Comparison of ENCODE assay signal across 30 cellular contexts in genomic region chr11:46337626-46338345, GRCh38. TPM values are rescaled to one million over a fixed set of nuclear protein-coding genes. Genes with fewer than 3 reads are reported as not detected.
DNase-seq lines count a peak whose midpoint lies in the region; ATAC-seq, FAIRE-seq and TF ChIP-seq lines count a peak whose summit lies in the region.
"Had no signal": no experiment of that assay in that cellular context is flagged by ENCODE, and none has a peak within 500 bp of the region (broad histone marks: within the 10 kb centered on the region; RNA-seq: fewer than 3 reads in every experiment).

No MANE protein-coding gene starts in this region.

- POLR2A ChIA-PET in K562 (lab: Yijun Ruan, JAX) = interaction anchor here (1.1 kb wide), 1 partner anchor 89 kb away, joined by 3 read pairs; no protein-coding TSS in a partner anchor

- intact Hi-C loops in activated naive CD4-positive, alpha-beta T cell treated with anti-CD3 and anti-CD28 coated beads for 36 hours (cut with micrococcal nuclease) = no loop called here
- intact Hi-C loops in K562 (cut with micrococcal nuclease) = no loop called here

- H3K4me1 ChIP-seq in K562 (replicated peaks in 1 of 2; ENCODE audit: control insufficient read depth in 2 of 2, insufficient read depth in 2 of 2, low read length in 2 of 2) = peaks cover 16 to 33% of the 10 kb centered on the region in 2 experiments
- H3K4me1 ChIP-seq in subcutaneous abdominal adipose tissue (ENCODE audit: control insufficient read depth in 5 of 5, insufficient read depth in 5 of 5, low read length in 5 of 5) = peaks cover 8 to 73% (median 60%) of the 10 kb centered on the region in 5 donors

- no peak overlapping the region for H3K4me3 Mint-ChIP-seq in activated naive CD4-positive, alpha-beta T cell treated with anti-CD3 and anti-CD28 coated beads for 36 hours
- H3K4me3 Mint-ChIP-seq in glutamatergic neuron (ENCODE audit: unreplicated experiment) = no peak overlapping the region
- H3K4me3 Mint-ChIP-seq: activated CD4-positive, alpha-beta memory T cell treated with anti-CD3 and anti-CD28 coated beads, Interleukin-2, amount 10 ng/mL, durations not matched to agents 7 days and 5 days; B cell; natural killer cell; stimulated activated naive CD8-positive, alpha-beta T cell treated with anti-CD3 and anti-CD28 coated beads, Interleukin-15, amount 100 ng/mL, for 72 hours had no signal

- no peaks in the 10 kb centered on the region for H3K36me3 Mint-ChIP-seq in activated naive CD4-positive, alpha-beta T cell treated with anti-CD3 and anti-CD28 coated beads for 36 hours (ENCODE audit: low read depth)
- no peaks in the 10 kb centered on the region for H3K36me3 Mint-ChIP-seq in glutamatergic neuron (ENCODE audit: unreplicated experiment)
- H3K36me3 Mint-ChIP-seq: immature natural killer cell, natural killer cell had no signal

- H3K9me3 ChIP-seq in K562 (replicated peaks; ENCODE audit: control insufficient read depth, insufficient read depth, low read depth, low read length) (no peaks in the 10 kb centered on the region), subcutaneous abdominal adipose tissue (ENCODE audit: control insufficient read depth in 5 of 5, low read length in 5 of 5) (no peaks in the 10 kb centered on the region)
- H3K9me3 ChIP-seq: sigmoid colon, tibial artery had no signal

- no peak for FAIRE-seq in K562 (lab: Jason Lieb, UNC)
- FAIRE-seq: GM12878 had no signal

- H3K4me2 ChIP-seq in K562 (ENCODE audit: insufficient read depth, low read length) = no peak overlapping the region

- TF ChIP-seq CTCF in NB4 (IDR thresholded peaks at IDR 0.05; ENCODE audit: low read depth, low read length) = no peak
- no peak for TF ChIP-seq CTCF in K562 (IDR thresholded peaks at IDR 0.05 in 2 of 3, conservative IDR thresholded peaks at IDR 0.05 in 1 of 3; ENCODE audit: insufficient read depth in 2 of 3, low read depth in 1 of 3, low read length in 3 of 3)
- no peak for TF ChIP-seq CTCF in glutamatergic neuron (IDR thresholded peaks at IDR 0.05; ENCODE audit: partially characterized antibody, unreplicated experiment)

- H4K20me1 ChIP-seq in K562 (replicated peaks; ENCODE audit: control insufficient read depth, insufficient read depth, low read length) = no peaks in the 10 kb centered on the region

- no peak for DNase-seq in activated naive CD4-positive, alpha-beta T cell treated with anti-CD3 and anti-CD28 coated beads for 36 hours
- DNase-seq in activated naive CD4-positive, alpha-beta T cell (lab: John Stamatoyannopoulos, UW) = no peak
- DNase-seq in NB4 (ENCODE audit: low read depth) (peak; percentile 54), K562 (ENCODE audit: extremely low read depth in 1 of 4, low spot score in 3 of 4) (peak in 2 of 4 experiments; percentile 27 to 33), NCI-H1092 treated with DMSO at 0.1 percent for 48 hours (lab: John Stamatoyannopoulos, UW) (no peak), glutamatergic neuron (no peak)
- DNase-seq: activated CD4-positive, alpha-beta memory T cell treated with anti-CD3 and anti-CD28 coated beads, Interleukin-2, amount 10 ng/mL, durations not matched to agents 7 days and 5 days; activated effector memory CD4-positive, alpha-beta T cell treated with anti-CD3 and anti-CD28 coated beads, Interleukin-2, amount 50 U/mL, for 16 hours; DMS79 treated with DMSO at 0.1 percent for 48 hours; effector CD8-positive, alpha-beta T cell; HCEC 1CT; immature natural killer cell; midbrain; natural killer cell; NCI-H1105; NCI-H2029; NCI-H2227 treated with DMSO at 0.1 percent for 48 hours; NCI-H774; posterior cingulate gyrus; sigmoid colon; stimulated activated naive CD8-positive, alpha-beta T cell treated with anti-CD3 and anti-CD28 coated beads, Interleukin-15, amount 100 ng/mL, for 72 hours; T1000; tibial artery had no signal

- CTCF ChIA-PET in activated naive CD4-positive, alpha-beta T cell treated with anti-CD3 and anti-CD28 coated beads for 36 hours (lab: Charles Lee) = interaction anchor here (1.7 to 12.0 kb wide), 2 partner anchors 9 to 22 kb away, joined by 4 to 148 read pairs; partner anchors contain the start of gene DGKZ
- CTCF ChIA-PET in K562 (lab: Yijun Ruan, JAX; ENCODE audit: low intra/inter-chr PET ratio) = no interaction called here

- no TSS peak for BruUV-seq in K562 (replicated peaks; lab: Mats Ljungman, UMichigan)

- no peak for TF ChIP-seq EP300 in K562 (IDR thresholded peaks at IDR 0.05; ENCODE audit: low read length)

- in situ Hi-C loops in K562 (cut with MboI) = no loop called here

- no peak overlapping the region for H3K4me3 ChIP-seq in NB4 (ENCODE audit: low read depth, low read length)
- H3K4me3 ChIP-seq in K562 = no peak overlapping the region
- no peak overlapping the region for H3K4me3 ChIP-seq in subcutaneous abdominal adipose tissue (ENCODE audit: low read depth in 1 of 5, low read length in 5 of 5)
- H3K4me3 ChIP-seq: GM12878 had no signal

- no peak overlapping the region for H2AFZ ChIP-seq in K562 (ENCODE audit: low read depth, low read length)

- peaks cover 11 to 43% of the 10 kb centered on the region in 2 experiments; a peak in 4 of 5 replicates for H3K27me3 ChIP-seq in K562 (ENCODE audit: control insufficient read depth in 2 of 2, insufficient read depth in 2 of 2, low read length in 2 of 2)
- peaks cover 0 to 6% (median 3%) of the 10 kb centered on the region in 5 donors for H3K27me3 ChIP-seq in subcutaneous abdominal adipose tissue (ENCODE audit: control insufficient read depth in 5 of 5, insufficient read depth in 4 of 5, low read length in 5 of 5)

- H3K36me3 ChIP-seq in K562 (ENCODE audit: control insufficient read depth, insufficient read depth, low read length) (no peaks in the 10 kb centered on the region), subcutaneous abdominal adipose tissue (ENCODE audit: control insufficient read depth in 5 of 5, insufficient read depth in 5 of 5, low read length in 5 of 5) (no peaks in the 10 kb centered on the region)
- H3K36me3 ChIP-seq: sigmoid colon, tibial artery had no signal

- H3K9me1 ChIP-seq in K562 (ENCODE audit: control insufficient read depth, insufficient read depth, low read length) = no peaks in the 10 kb centered on the region

- H3K27ac ChIP-seq in K562 (ENCODE audit: extremely low read depth, low read depth, low read length) (no peak overlapping the region), subcutaneous abdominal adipose tissue (ENCODE audit: low read depth, low read length) (peak overlapping the region; percentile 98)
- H3K27ac ChIP-seq: tibial artery had no signal

- WGBS in K562 (ENCODE audit: insufficient coverage, low coverage, missing lambda C conversion rate) = 29% methylated on average over 12 of the region's 13 CpGs

- H3K4me1 Mint-ChIP-seq in activated naive CD4-positive, alpha-beta T cell treated with anti-CD3 and anti-CD28 coated beads for 36 hours (ENCODE audit: low read depth) = peaks cover 75% of the 10 kb centered on the region
- peaks cover 20% of the 10 kb centered on the region for H3K4me1 Mint-ChIP-seq in glutamatergic neuron (ENCODE audit: low read depth, unreplicated experiment)

- no peak for TF ChIP-seq POLR2A in NB4 (IDR thresholded peaks at IDR 0.05; ENCODE audit: extremely low read depth, insufficient read length)
- no peak for TF ChIP-seq POLR2A in K562 (conservative IDR thresholded peaks at IDR 0.05)

- no peak overlapping the region for H3K9ac ChIP-seq in K562 (ENCODE audit: insufficient read depth in 1 of 2, low read depth in 2 of 2, low read length in 2 of 2)
- H3K9ac ChIP-seq in subcutaneous abdominal adipose tissue (ENCODE audit: low read length in 5 of 5) = no peak overlapping the region

- no peak for TF ChIP-seq RAD21 in K562 (CRISPR knock-in tag; conservative IDR thresholded peaks at IDR 0.05 in 1 of 2, IDR thresholded peaks at IDR 0.05 in 1 of 2)

- peak overlapping the region; percentile 21 for H3K27ac Mint-ChIP-seq in activated naive CD4-positive, alpha-beta T cell treated with anti-CD3 and anti-CD28 coated beads for 36 hours
- no peak overlapping the region for H3K27ac Mint-ChIP-seq in glutamatergic neuron (ENCODE audit: unreplicated experiment)
- H3K27ac Mint-ChIP-seq: activated CD4-positive, alpha-beta memory T cell treated with anti-CD3 and anti-CD28 coated beads, Interleukin-2, amount 10 ng/mL, durations not matched to agents 7 days and 5 days; B cell; immature natural killer cell; natural killer cell; stimulated activated naive CD8-positive, alpha-beta T cell treated with anti-CD3 and anti-CD28 coated beads, Interleukin-15, amount 100 ng/mL, for 72 hours had no signal

- no peaks in the 10 kb centered on the region for H3K27me3 Mint-ChIP-seq in activated naive CD4-positive, alpha-beta T cell treated with anti-CD3 and anti-CD28 coated beads for 36 hours (ENCODE audit: low read depth)
- peaks cover 8% of the 10 kb centered on the region for H3K27me3 Mint-ChIP-seq in glutamatergic neuron (ENCODE audit: unreplicated experiment)
- H3K27me3 Mint-ChIP-seq: stimulated activated naive CD8-positive, alpha-beta T cell treated with anti-CD3 and anti-CD28 coated beads, Interleukin-15, amount 100 ng/mL, for 72 hours had no signal

- no peaks in the 10 kb centered on the region for H3K9me3 Mint-ChIP-seq in activated naive CD4-positive, alpha-beta T cell treated with anti-CD3 and anti-CD28 coated beads for 36 hours
- H3K9me3 Mint-ChIP-seq in glutamatergic neuron (ENCODE audit: unreplicated experiment) = peaks cover 4% of the 10 kb centered on the region
- H3K9me3 Mint-ChIP-seq: activated CD4-positive, alpha-beta memory T cell treated with anti-CD3 and anti-CD28 coated beads, Interleukin-2, amount 10 ng/mL, durations not matched to agents 7 days and 5 days; immature natural killer cell; natural killer cell; stimulated activated naive CD8-positive, alpha-beta T cell treated with anti-CD3 and anti-CD28 coated beads, Interleukin-15, amount 100 ng/mL, for 72 hours had no signal

- no peaks in the 10 kb centered on the region for H3K79me2 ChIP-seq in K562 (ENCODE audit: control insufficient read depth, insufficient read depth, low read length)

- ATAC-seq in K562 (no peak), GM21367 (IDR thresholded peaks at IDR 0.05; ENCODE audit: unreplicated experiment) (no peak)
- ATAC-seq: GM12878; natural killer cell; stimulated activated naive CD8-positive, alpha-beta T cell treated with anti-CD3 and anti-CD28 coated beads, Interleukin-15, amount 100 ng/mL, for 72 hours had no signal

RNA-seq across cellular contexts. Expression of gene DGKZ, which starts 9.5 kb away (rescaled TPM):
- 10 to 100 TPM; 82.9 to 89.2 TPM for total RNA-seq in activated naive CD4-positive, alpha-beta T cell treated with anti-CD3 and anti-CD28 coated beads for 36 hours
- 71.0 and 248 TPM in 2 replicates for total RNA-seq in K562 (2011; cell fraction: chromatin; rRNA removed; ENCODE audit: low replicate concordance)
- total RNA-seq in K562 (2011; cell fraction: nucleolus; rRNA removed) = 153 and 166 TPM in 2 replicates
- total RNA-seq in K562 (2011; cell fraction: nucleoplasm; rRNA removed) = 88.0 and 98.6 TPM in 2 replicates
- 78.5 and 108 TPM in 2 replicates for total RNA-seq in K562 (2014; rRNA removed)
- total RNA-seq in K562 (2014; rRNA removed; fragmentation: Illumina TruSeq; extraction: Trizol) = 10.9 and 13.6 TPM in 2 replicates
- 44.2 and 47.5 TPM in 2 replicates for total RNA-seq in K562 (2015; rRNA removed; fragmentation: Illumina TruSeq; extraction: Trizol)
- total RNA-seq in K562 (2021) = 87.8 and 100 TPM in 2 replicates
- polyA plus RNA-seq in K562 (2011; rRNA removed) = 28.2 and 49.4 TPM in 2 replicates
- polyA plus RNA-seq in K562 (2011; cell fraction: cytosol; rRNA removed) = 55.4 and 121 TPM in 2 replicates
- polyA plus RNA-seq in K562 (2011; cell fraction: nucleus; rRNA removed) = 203 and 295 TPM in 2 replicates
- polyA plus RNA-seq in K562 (2012) = 64.0 and 103 TPM in 2 replicates
- 48.8 and 66.2 TPM in 2 replicates for polyA plus RNA-seq in K562 (2014; fragmentation: Illumina TruSeq; extraction: Trizol)
- polyA plus RNA-seq in K562 (2014; fragmentation: Nextera tagmentation; extraction: Ambion mirVana) = under 1 TPM; 0.51 to 0.71 TPM
- polyA plus RNA-seq in K562 (2014; rRNA removed) = 73.5 and 77.9 TPM in 2 replicates
- polyA minus RNA-seq in K562 (2011; rRNA and poly(A)+ RNA removed) = 18.5 and 28.5 TPM in 2 replicates
- 53.9 and 65.8 TPM in 2 replicates for polyA minus RNA-seq in K562 (2011; cell fraction: cytosol; rRNA and poly(A)+ RNA removed)
- polyA minus RNA-seq in K562 (2011; cell fraction: nucleus; rRNA and poly(A)+ RNA removed) = 59.1 and 64.5 TPM in 2 replicates
- total RNA-seq in glutamatergic neuron (ENCODE audit: unreplicated experiment) = 60.9 TPM

RNA-seq across cellular contexts. Expression of gene MDK, which starts 43.7 kb away (rescaled TPM):
- total RNA-seq in activated naive CD4-positive, alpha-beta T cell treated with anti-CD3 and anti-CD28 coated beads for 36 hours = 1 to 10 TPM; 2.9 to 4.6 TPM
- 91.4 and 271 TPM in 2 replicates for total RNA-seq in K562 (2011; cell fraction: chromatin; rRNA removed; ENCODE audit: low replicate concordance)
- total RNA-seq in K562 (2011; cell fraction: nucleolus; rRNA removed) = 402 and 460 TPM in 2 replicates
- 333 and 334 TPM in 2 replicates for total RNA-seq in K562 (2011; cell fraction: nucleoplasm; rRNA removed)
- total RNA-seq in K562 (2014; rRNA removed) (478 and 553 TPM in 2 replicates), K562 (2014; rRNA removed; fragmentation: Illumina TruSeq; extraction: Trizol) (91.5 and 123 TPM in 2 replicates), K562 (2015; rRNA removed; fragmentation: Illumina TruSeq; extraction: Trizol) (269 and 279 TPM in 2 replicates), K562 (2021) (396 and 429 TPM in 2 replicates), glutamatergic neuron (ENCODE audit: unreplicated experiment) (846 TPM)
- polyA plus RNA-seq in K562 (2011; rRNA removed) (343 and 350 TPM in 2 replicates), K562 (2014; fragmentation: Illumina TruSeq; extraction: Trizol) (661 and 667 TPM in 2 replicates), K562 (2014; fragmentation: Nextera tagmentation; extraction: Ambion mirVana) (10 to 100 TPM; 20.7 to 61.7 TPM), K562 (2014; rRNA removed) (700 and 703 TPM in 2 replicates)
- polyA plus RNA-seq in K562 (2011; cell fraction: cytosol; rRNA removed) = 540 and 788 TPM in 2 replicates
- 206 and 271 TPM in 2 replicates for polyA plus RNA-seq in K562 (2011; cell fraction: nucleus; rRNA removed)
- polyA plus RNA-seq in K562 (2012) = 413 and 460 TPM in 2 replicates
- polyA minus RNA-seq in K562 (2011; rRNA and poly(A)+ RNA removed) = 33.7 and 59.6 TPM in 2 replicates
- polyA minus RNA-seq in K562 (2011; cell fraction: cytosol; rRNA and poly(A)+ RNA removed) = 108 and 146 TPM in 2 replicates
- polyA minus RNA-seq in K562 (2011; cell fraction: nucleus; rRNA and poly(A)+ RNA removed) = 24.1 and 38.4 TPM in 2 replicates

RNA-seq across cellular contexts. Expression of gene CHRM4, which starts 53.8 kb away (rescaled TPM):
- total RNA-seq in activated naive CD4-positive, alpha-beta T cell treated with anti-CD3 and anti-CD28 coated beads for 36 hours = not detected
- total RNA-seq in K562 (2011; cell fraction: chromatin; rRNA removed; ENCODE audit: low replicate concordance) = 1.0 and 3.7 TPM in 2 replicates
- 1.6 and 4.0 TPM in 2 replicates for total RNA-seq in K562 (2011; cell fraction: nucleolus; rRNA removed)
- total RNA-seq in K562 (2011; cell fraction: nucleoplasm; rRNA removed) = 1.2 TPM in 2 replicates
- total RNA-seq in K562 (2014; rRNA removed) (0.73 and 1.3 TPM in 2 replicates), K562 (2014; rRNA removed; fragmentation: Illumina TruSeq; extraction: Trizol) (0.19 and 0.22 TPM in 2 replicates), K562 (2015; rRNA removed; fragmentation: Illumina TruSeq; extraction: Trizol) (0.22 and 0.49 TPM in 2 replicates), K562 (2021) (0.89 and 1.0 TPM in 2 replicates), glutamatergic neuron (ENCODE audit: unreplicated experiment) (8.5 TPM)
- polyA plus RNA-seq in K562 (2011; rRNA removed) (0.62 and 0.74 TPM in 2 replicates), K562 (2014; fragmentation: Illumina TruSeq; extraction: Trizol) (0.40 and 0.76 TPM in 2 replicates), K562 (2014; fragmentation: Nextera tagmentation; extraction: Ambion mirVana) (not detected), K562 (2014; rRNA removed) (0.33 and 0.58 TPM in 2 replicates)
- 0.84 and 2.3 TPM in 2 replicates for polyA plus RNA-seq in K562 (2011; cell fraction: cytosol; rRNA removed)
- polyA plus RNA-seq in K562 (2011; cell fraction: nucleus; rRNA removed) = 0.60 and 1.5 TPM in 2 replicates
- 0.35 and 0.68 TPM in 2 replicates for polyA plus RNA-seq in K562 (2012)
- 0.42 and 1.1 TPM in 2 replicates for polyA minus RNA-seq in K562 (2011; rRNA and poly(A)+ RNA removed)
- 1.6 TPM in 1 of 2 replicates, not detected in the other for polyA minus RNA-seq in K562 (2011; cell fraction: cytosol; rRNA and poly(A)+ RNA removed)
- 0.89 and 2.6 TPM in 2 replicates for polyA minus RNA-seq in K562 (2011; cell fraction: nucleus; rRNA and poly(A)+ RNA removed)
- total RNA-seq: A673, epithelial cell of proximal tubule had no signal
- polyA plus RNA-seq: liver had no signal

Comparison
In these comparisons a context has a peak if more than half of its experiments do, and no peak if none do; other contexts are left out.
1. RNA of gene MDK, which starts 43.7 kb away (total RNA-seq): 846 TPM in glutamatergic neuron (single experiment) and 91.4 to 553 TPM in K562; 2.9 to 4.6 TPM in activated naive CD4-positive, alpha-beta T cell treated with anti-CD3 and anti-CD28 coated beads for 36 hours; every median in the first group is over 10 times any median in the second.